8 cellular contexts compared by ENCODE assay signal in the genomic region with DNA sequence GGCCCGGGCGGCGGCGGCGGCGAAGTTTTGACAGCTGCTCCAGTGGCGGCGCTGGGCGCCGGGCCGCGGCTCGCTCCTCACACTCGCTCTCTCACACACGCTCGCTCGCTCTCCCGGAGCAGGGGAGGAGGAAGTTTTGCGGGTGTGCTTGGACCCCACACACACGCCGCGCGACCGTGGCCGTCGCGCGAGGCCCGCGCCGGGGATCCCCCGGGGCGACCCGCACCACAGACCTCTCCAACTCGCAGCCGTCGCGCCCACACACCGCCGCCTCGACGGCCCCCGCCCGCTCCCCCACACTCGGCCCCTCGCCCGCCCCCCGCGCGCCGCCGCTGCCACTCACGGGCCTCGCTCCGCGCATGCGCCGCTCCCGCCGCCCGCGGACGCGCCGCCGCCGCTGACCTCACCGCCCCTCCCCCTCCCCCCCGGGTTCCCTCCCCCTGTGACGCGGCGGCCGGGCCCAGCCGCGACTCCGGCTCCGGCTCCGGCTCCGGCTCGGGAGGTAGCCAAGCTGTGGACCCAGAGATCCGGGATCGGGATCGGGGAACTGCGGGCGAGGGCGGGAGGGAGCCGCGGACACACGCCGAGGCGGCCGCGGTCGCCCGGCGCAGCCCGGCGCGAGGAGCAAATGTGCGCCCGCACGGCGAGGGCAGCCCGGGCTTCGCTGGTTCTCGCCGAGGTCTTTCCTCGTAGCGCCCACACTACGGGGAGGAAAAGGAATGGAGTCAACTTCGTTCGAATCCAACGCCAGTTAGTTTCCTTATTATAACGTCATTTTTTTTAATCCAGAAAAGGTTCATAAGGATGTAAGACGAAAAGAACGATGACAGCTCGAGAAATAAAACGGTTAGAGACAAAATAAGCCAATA. TPM values are rescaled to one million over a fixed set of nuclear protein-coding genes. Genes with fewer than 3 reads are reported as not detected.
A peak's percentile ranks its signal among the peaks of the same experiment; 100 is the strongest.
DNase-seq lines count a peak whose midpoint lies in the region; ATAC-seq and TF ChIP-seq lines count a peak whose summit lies in the region.

No MANE protein-coding gene starts in this region.

- intact Hi-C loops in left cardiac atrium (cut with DNase I) = no loop called here
- intact Hi-C loops in posterior vena cava (cut with DNase I) = no loop called here

- H3K4me3 ChIP-seq in upper lobe of left lung = peak overlapping the region; percentile 60 to 97 (median 79)

- WGBS in upper lobe of left lung, 2 donors = 0% methylated on average over 28 to 37 of the region's 118 CpGs

- peak overlapping the region; percentile 96 to 100 (median 98) for H3K27ac ChIP-seq in upper lobe of left lung

- TF ChIP-seq EP300 in upper lobe of left lung (IDR thresholded peaks at IDR 0.05) = no peak

- TF ChIP-seq CTCF in upper lobe of left lung (IDR thresholded peaks at IDR 0.05) = no peak

- DNase-seq in NCI-H1105 treated with DMSO at 0.1 percent for 48 hours (lab: John Stamatoyannopoulos, UW) (peak; percentile 82), T follicular helper cell (ENCODE audit: low read depth) (peak; percentile 87), amniotic epithelial cell (ENCODE audit: low read depth) (peak; percentile 87), left cardiac atrium (peak; percentile 94), posterior vena cava (ENCODE audit: low spot score) (peak; percentile 98), upper lobe of left lung (peak; percentile 91 to 98)

- peak; percentile 47 for ATAC-seq in HG02623 (IDR thresholded peaks at IDR 0.05; ENCODE audit: unreplicated experiment)
- peak; percentile 86 to 87 for ATAC-seq in left cardiac atrium
- ATAC-seq in upper lobe of left lung (ENCODE audit: low FRiP score in 2 of 2) = peak; percentile 94 to 95

- no peaks in the 10 kb centered on the region for H3K36me3 ChIP-seq in upper lobe of left lung

- H3K4me1 ChIP-seq in upper lobe of left lung = peaks cover 15 to 29% (median 21%) of the 10 kb centered on the region in 4 donors

- no peaks in the 10 kb centered on the region for H3K27me3 ChIP-seq in upper lobe of left lung

- peak; percentile 28 for TF ChIP-seq POLR2A in GM10847 (IDR thresholded peaks at IDR 0.05; ENCODE audit: extremely low read depth, insufficient read length)
- peak; percentile 16 to 62 (median 38) for TF ChIP-seq POLR2A in upper lobe of left lung (IDR thresholded peaks at IDR 0.05)

- H3K9me3 ChIP-seq in upper lobe of left lung = no peaks in the 10 kb centered on the region

RNA-seq across cellular contexts. Expression of a gene that starts 0.7 kb away (rescaled TPM):
- total RNA-seq in left cardiac atrium (10 to 100 TPM; 42.5 to 43.3 TPM), posterior vena cava (10 to 100 TPM; 78.8 to 88.9 TPM), upper lobe of left lung (100 to 1,000 TPM in 1 of 6 donors, 10 to 100 TPM in 5; 60.5 to 108 (median 85.0) TPM)

Comparison
In these comparisons a context has a peak if more than half of its experiments do, and no peak if none do; other contexts are left out.
1. Peak in every context shown above with its lines: DNase-seq, ATAC-seq, H3K4me3 ChIP-seq and H3K27ac ChIP-seq.